24 cellular contexts compared by ENCODE assay signal in genomic region chr20:58580493-58580835, GRCh38.
"Had no signal": no experiment of that assay in that cellular context is flagged by ENCODE, and none has a peak within 500 bp of the region (broad histone marks: within the 10 kb centered on the region; RNA-seq: fewer than 3 reads in every experiment).

No MANE protein-coding gene starts in this region.

- H3K27me3 ChIP-seq: colonic mucosa, gastroesophageal sphincter had no signal

- H3K4me1 ChIP-seq: colonic mucosa, gastroesophageal sphincter had no signal

- H3K9me3 ChIP-seq: colonic mucosa, esophagus squamous epithelium, gastroesophageal sphincter, heart right ventricle had no signal

- DNase-seq: activated CD4-positive, alpha-beta memory T cell treated with anti-CD3 and anti-CD28 coated beads, Interleukin-2, amount 10 ng/mL, durations not matched to agents 7 days and 5 days; activated CD4-positive, alpha-beta T cell treated with anti-CD3 and anti-CD28 coated beads for 1 hour; activated CD4-positive, alpha-beta T cell treated with anti-CD3 and anti-CD28 coated beads for 4 hours; activated CD4-positive, alpha-beta T cell treated with anti-CD3 and anti-CD28 coated beads, Interleukin-2, amount 10 ng/mL, durations not matched to agents 7 days and 5 days; activated CD4-positive, alpha-beta T cell treated with anti-CD3 and anti-CD28 coated beads, Interleukin-2, amount 50 U/mL, for 4 hours; activated CD8-positive, alpha-beta memory T cell treated with anti-CD3 and anti-CD28 coated beads, Interleukin-2, amount 50 U/mL, for 48 hours; activated naive CD4-positive, alpha-beta T cell treated with anti-CD3 and anti-CD28 coated beads, Interleukin-2, amount 50 U/mL, for 16 hours; activated T-cell treated with anti-CD3 and anti-CD28 coated beads for 4 hours; activated T-cell treated with anti-CD3 and anti-CD28 coated beads, Interleukin-2, amount 50 U/mL, for 24 hours; activated T-cell treated with anti-CD3 and anti-CD28 coated beads, Interleukin-2, amount 50 U/mL, for 72 hours; amniotic stem cell; anterior cingulate cortex; brain microvascular endothelial cell; caudate nucleus; colonic mucosa; effector CD8-positive, alpha-beta T cell; esophagus squamous epithelium; foreskin melanocyte; heart right ventricle; T-helper 1 cell; T-helper 17 cell; T1000 had no signal

- H3K36me3 ChIP-seq: brain microvascular endothelial cell, colonic mucosa, esophagus squamous epithelium, gastroesophageal sphincter, heart right ventricle had no signal

- H3K4me3 ChIP-seq: colonic mucosa, esophagus squamous epithelium, gastroesophageal sphincter, heart right ventricle had no signal

- H3K27ac ChIP-seq: brain microvascular endothelial cell, colonic mucosa, epithelial cell of prostate, esophagus squamous epithelium, gastroesophageal sphincter, heart right ventricle had no signal
